10 cellular contexts compared by ENCODE assay signal in the genomic region with DNA sequence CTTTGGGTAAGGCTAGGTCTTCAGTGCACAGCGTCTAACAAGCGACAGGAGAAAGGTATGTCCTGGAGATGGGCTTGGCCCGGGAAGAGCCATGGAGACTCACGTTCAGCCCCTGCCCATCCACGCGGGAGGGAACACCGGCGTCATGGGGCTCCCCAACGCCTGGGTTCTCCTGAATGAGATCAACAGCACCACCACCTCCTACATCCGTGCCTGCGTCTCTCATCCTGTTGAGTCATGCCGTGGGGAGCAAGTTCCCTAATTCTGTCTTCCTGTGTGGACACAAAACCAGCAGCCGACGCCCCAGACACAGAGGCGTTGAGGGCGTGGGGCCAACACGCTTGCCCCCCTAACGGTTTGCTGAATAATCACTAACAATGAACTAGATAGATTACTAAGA. TPM values are rescaled to one million over a fixed set of nuclear protein-coding genes. Genes with fewer than 3 reads are reported as not detected.
DNase-seq lines count a peak whose midpoint lies in the region; ATAC-seq and TF ChIP-seq lines count a peak whose summit lies in the region.
"Had no signal": no experiment of that assay in that cellular context is flagged by ENCODE, and none has a peak within 500 bp of the region (broad histone marks: within the 10 kb centered on the region; RNA-seq: fewer than 3 reads in every experiment).

No MANE protein-coding gene starts in this region.

- WGBS in mesenchymal stem cell, result 82% methylated on average over 18 of the region's 18 CpGs
- WGBS in upper lobe of left lung, 2 donors, result 46 to 49% methylated on average over 15 to 18 of the region's 18 CpGs

- peak; percentile 70 to 86 for ATAC-seq in activated naive CD4-positive, alpha-beta T cell treated with anti-CD3 and anti-CD28 coated beads, Interleukin-2, amount 50 U/mL, for 72 hours
- ATAC-seq in upper lobe of left lung (ENCODE audit: low FRiP score in 2 of 2) (peak; percentile 86 to 92), HG03571 (IDR thresholded peaks at IDR 0.05; ENCODE audit: unreplicated experiment) (no peak), HG03469 (IDR thresholded peaks at IDR 0.05; ENCODE audit: unreplicated experiment) (no peak), HG03108 (IDR thresholded peaks at IDR 0.05; ENCODE audit: unreplicated experiment) (no peak)

- no peak overlapping the region for H3K4ac ChIP-seq in mesenchymal stem cell (ENCODE audit: low read depth in 1 of 2, low read length in 2 of 2)

- peak overlapping the region in 1 of 2 experiments; percentile 32 for H3K14ac ChIP-seq in mesenchymal stem cell (ENCODE audit: low read length in 2 of 2)

- no peaks in the 10 kb centered on the region for H3K4me1 ChIP-seq in mesenchymal stem cell (ENCODE audit: control insufficient read depth, insufficient read depth, low read depth, low read length)
- no peaks in the 10 kb centered on the region for H3K4me1 ChIP-seq in upper lobe of left lung

- H2AK5ac ChIP-seq in mesenchymal stem cell (ENCODE audit: low read length, severe bottlenecking), result no peak overlapping the region

- peaks cover 6 to 8% of the 10 kb centered on the region in 2 donors for H3K9me3 Mint-ChIP-seq in activated naive CD4-positive, alpha-beta T cell treated with anti-CD3 and anti-CD28 coated beads, Interleukin-2, amount 50 U/mL, for 72 hours

- TF ChIP-seq POLR2A in upper lobe of left lung (IDR thresholded peaks at IDR 0.05), result peak in 1 of 4 donors; percentile 49

- H3K27ac ChIP-seq in mesenchymal stem cell (ENCODE audit: low read length, poor library complexity, severe bottlenecking) (no peak overlapping the region), upper lobe of left lung (peak overlapping the region in 2 of 4 donors; percentile 71 to 75)

- H3K27me3 ChIP-seq in mesenchymal stem cell (ENCODE audit: control insufficient read depth in 1 of 2, insufficient read depth in 1 of 2, low read length in 2 of 2) (peaks cover 0 to 2% of the 10 kb centered on the region in 2 experiments), upper lobe of left lung (no peaks in the 10 kb centered on the region)

- no peak overlapping the region for H4K8ac ChIP-seq in mesenchymal stem cell (ENCODE audit: low read length)

- no peak overlapping the region for H2BK12ac ChIP-seq in mesenchymal stem cell (ENCODE audit: low read length in 2 of 2)

- DNase-seq in activated naive CD4-positive, alpha-beta T cell treated with Interleukin-2 at 50 U/mL for 16 hours, result peak; percentile 21
- no peak for DNase-seq in activated naive CD4-positive, alpha-beta T cell (lab: John Stamatoyannopoulos, UW)
- DNase-seq in activated naive CD4-positive, alpha-beta T cell treated with anti-CD3 and anti-CD28 coated beads, Interleukin-2, amount 50 U/mL, for 72 hours (ENCODE audit: low spot score in 2 of 2), result no peak
- DNase-seq in mesenchymal stem cell, result no peak
- peak; percentile 87 to 89 for DNase-seq in upper lobe of left lung

- TF ChIP-seq CTCF in upper lobe of left lung (IDR thresholded peaks at IDR 0.05), result no peak

- peak overlapping the region; percentile 14 for H2AFZ ChIP-seq in mesenchymal stem cell (ENCODE audit: low read depth, low read length)

- H3K36me3 Mint-ChIP-seq in activated naive CD4-positive, alpha-beta T cell treated with anti-CD3 and anti-CD28 coated beads, Interleukin-2, amount 50 U/mL, for 72 hours, result no peaks in the 10 kb centered on the region

- H3K36me3 ChIP-seq in mesenchymal stem cell (ENCODE audit: control insufficient read depth in 1 of 2, insufficient read depth in 2 of 2, low read depth in 1 of 2, low read length in 2 of 2) (no peaks in the 10 kb centered on the region), upper lobe of left lung (no peaks in the 10 kb centered on the region)

- H3K9me3 ChIP-seq in mesenchymal stem cell (ENCODE audit: control insufficient read depth, low read length) (peaks cover 3% of the 10 kb centered on the region), upper lobe of left lung (no peaks in the 10 kb centered on the region)

- H3K79me1 ChIP-seq in mesenchymal stem cell (replicated peaks; ENCODE audit: low read length, poor library complexity, severe bottlenecking), result no peaks in the 10 kb centered on the region

- no peak overlapping the region for H4K91ac ChIP-seq in mesenchymal stem cell (ENCODE audit: low read length)

- peak in 1 of 4 donors; percentile 46 for TF ChIP-seq EP300 in upper lobe of left lung (IDR thresholded peaks at IDR 0.05)

- H2BK15ac ChIP-seq in mesenchymal stem cell (ENCODE audit: low read depth, poor library complexity, severe bottlenecking), result no peak overlapping the region

- no peak overlapping the region for H3K9ac ChIP-seq in mesenchymal stem cell (ENCODE audit: low read length)

- no peak overlapping the region for H3K4me2 ChIP-seq in mesenchymal stem cell (ENCODE audit: low read length, poor library complexity, severe bottlenecking)

- no peak overlapping the region for H2BK120ac ChIP-seq in mesenchymal stem cell (ENCODE audit: low read depth, low read length)

- H3K18ac ChIP-seq in mesenchymal stem cell (ENCODE audit: low read depth in 1 of 2, low read length in 2 of 2), result no peak overlapping the region

- H3K27ac Mint-ChIP-seq in activated naive CD4-positive, alpha-beta T cell treated with anti-CD3 and anti-CD28 coated beads, Interleukin-2, amount 50 U/mL, for 72 hours, result no peak overlapping the region

- H3K4me3 ChIP-seq in mesenchymal stem cell (ENCODE audit: insufficient read depth in 1 of 2, low read depth in 1 of 2, low read length in 2 of 2) (no peak overlapping the region), upper lobe of left lung (no peak overlapping the region)

- H2BK5ac ChIP-seq in mesenchymal stem cell (ENCODE audit: low read depth, low read length, poor library complexity, severe bottlenecking), result no peak overlapping the region

- no peak overlapping the region for H3K23ac ChIP-seq in mesenchymal stem cell (ENCODE audit: low read length in 2 of 2)

RNA-seq across cellular contexts. Expression of a gene that starts 20.1 kb away (rescaled TPM):
- total RNA-seq in activated naive CD4-positive, alpha-beta T cell treated with anti-CD3 and anti-CD28 coated beads, Interleukin-2, amount 50 U/mL, for 72 hours, result under 1 TPM; 0.41 to 0.73 TPM
- polyA plus RNA-seq in mesenchymal stem cell (2013, experiment 1 of 2), result 1.4 TPM
- polyA plus RNA-seq in mesenchymal stem cell (2013, experiment 2 of 2), result 1.4 TPM
- total RNA-seq in upper lobe of left lung, result 10 to 100 TPM in 5 of 6 donors, 1 to 10 TPM in 1; 8.8 to 62.3 (median 31.9) TPM
- total RNA-seq: epithelial cell of proximal tubule, OCI-LY7 had no signal

RNA-seq across cellular contexts. Expression of a gene that starts 47.9 kb away (rescaled TPM):
- total RNA-seq in activated naive CD4-positive, alpha-beta T cell treated with anti-CD3 and anti-CD28 coated beads, Interleukin-2, amount 50 U/mL, for 72 hours, result under 1 TPM; 0.18 to 0.50 TPM
- 0.43 TPM for polyA plus RNA-seq in mesenchymal stem cell (2013, experiment 1 of 2)
- polyA plus RNA-seq in mesenchymal stem cell (2013, experiment 2 of 2), result 0.55 TPM
- 10 to 100 TPM; 13.6 to 55.5 (median 38.9) TPM for total RNA-seq in upper lobe of left lung
- total RNA-seq: epithelial cell of proximal tubule, OCI-LY7 had no signal

Comparison
In these comparisons a context has a peak if more than half of its experiments do, and no peak if none do; other contexts are left out.
1. DNase-seq: peak in activated naive CD4-positive, alpha-beta T cell treated with Interleukin-2 at 50 U/mL for 16 hours (single experiment) and upper lobe of left lung (2 of 2); none in activated naive CD4-positive, alpha-beta T cell (0 of 4), activated naive CD4-positive, alpha-beta T cell treated with anti-CD3 and anti-CD28 coated beads, Interleukin-2, amount 50 U/mL, for 72 hours (0 of 2) and mesenchymal stem cell (single experiment).
2. ATAC-seq: peak in activated naive CD4-positive, alpha-beta T cell treated with anti-CD3 and anti-CD28 coated beads, Interleukin-2, amount 50 U/mL, for 72 hours (2 of 2) and upper lobe of left lung (2 of 2); none in HG03571 (single experiment), HG03469 (single experiment) and HG03108 (single experiment).
3. RNA of a gene that starts 20.1 kb away (total RNA-seq): 8.8 to 62.3 TPM in upper lobe of left lung; 0.41 to 0.73 TPM in activated naive CD4-positive, alpha-beta T cell treated with anti-CD3 and anti-CD28 coated beads, Interleukin-2, amount 50 U/mL, for 72 hours; every median in the first group is over 4 times any median in the second.
4. RNA of a gene that starts 47.9 kb away (total RNA-seq): 13.6 to 55.5 TPM in upper lobe of left lung; 0.18 to 0.50 TPM in activated naive CD4-positive, alpha-beta T cell treated with anti-CD3 and anti-CD28 coated beads, Interleukin-2, amount 50 U/mL, for 72 hours; every median in the first group is over 4 times any median in the second.